In genomic region chr22:28810839-28811491, GRCh38 we compare ENCODE assay signal across 12 cellular contexts. TPM values are rescaled to one million over a fixed set of nuclear protein-coding genes. Genes with fewer than 3 reads are reported as not detected.
DNase-seq lines count a peak whose midpoint lies in the region; ATAC-seq and TF ChIP-seq lines count a peak whose summit lies in the region.
"Had no signal": no experiment of that assay in that cellular context is flagged by ENCODE, and none has a peak within 500 bp of the region (broad histone marks: within the 10 kb centered on the region; RNA-seq: fewer than 3 reads in every experiment).

No MANE protein-coding gene starts in this region.

- H3K27me3 ChIP-seq in CD4-positive, CD25-positive, alpha-beta regulatory T cell (ENCODE audit: control insufficient read depth, insufficient read depth, low read length), result no peaks in the 10 kb centered on the region
- H3K27me3 ChIP-seq in mucosa of rectum (ENCODE audit: control insufficient read depth in 2 of 2, insufficient read depth in 2 of 2, low read length in 2 of 2), result no peaks in the 10 kb centered on the region

- intact Hi-C loops in Calu3 (cut with micrococcal nuclease; ENCODE audit: unreplicated experiment), result no loop called here

- no peaks in the 10 kb centered on the region for H3K9me3 ChIP-seq in CD4-positive, CD25-positive, alpha-beta regulatory T cell (ENCODE audit: control insufficient read depth in 2 of 2, low read length in 2 of 2)
- H3K9me3 ChIP-seq in mucosa of rectum (ENCODE audit: control insufficient read depth in 2 of 2, low read length in 2 of 2), result no peaks in the 10 kb centered on the region

- H3K4me1 Mint-ChIP-seq in CD4-positive, CD25-positive, alpha-beta regulatory T cell, result peaks cover 18 to 54% (median 33%) of the 10 kb centered on the region in 4 donors
- H3K4me1 Mint-ChIP-seq in activated naive CD8-positive, alpha-beta T cell (ENCODE audit: low read depth), result peaks cover 80% of the 10 kb centered on the region
- peaks cover 16% of the 10 kb centered on the region for H3K4me1 Mint-ChIP-seq in Calu3 (ENCODE audit: low read depth, unreplicated experiment)

- peaks cover 22% of the 10 kb centered on the region for H3K36me3 Mint-ChIP-seq in CD4-positive, CD25-positive, alpha-beta regulatory T cell
- H3K36me3 Mint-ChIP-seq in activated naive CD8-positive, alpha-beta T cell, result peaks cover 7% of the 10 kb centered on the region
- H3K36me3 Mint-ChIP-seq in Calu3 (ENCODE audit: insufficient read depth, unreplicated experiment), result peaks cover 14% of the 10 kb centered on the region

- no TSS peak for BruUV-seq in Calu3 (replicated peaks; lab: Mats Ljungman, UMichigan)

- peak; percentile 23 to 48 for ATAC-seq in CD4-positive, CD25-positive, alpha-beta regulatory T cell (ENCODE audit: low read depth in 2 of 2)
- ATAC-seq in GM18870 (IDR thresholded peaks at IDR 0.05; ENCODE audit: unreplicated experiment), result no peak

- CTCF ChIA-PET in Calu3 (lab: Charles Lee), result no interaction called here

- DNase-seq in CD4-positive, CD25-positive, alpha-beta regulatory T cell, result peak in 1 of 3 donors; percentile 75
- peak; percentile 99 for DNase-seq in MV-4-11 (lab: John Stamatoyannopoulos, UW)
- no peak for DNase-seq in NCI-H345 treated with DMSO at 0.1 percent for 48 hours (lab: John Stamatoyannopoulos, UW; ENCODE audit: unreplicated experiment)
- DNase-seq in NCI-H1436 treated with DMSO at 0.1 percent for 48 hours (lab: John Stamatoyannopoulos, UW), result no peak
- DNase-seq in Calu3, result no peak
- DNase-seq: EL, H9, NCI-H1417 had no signal

- peak overlapping the region; percentile 76 to 91 (median 80) for H3K27ac Mint-ChIP-seq in CD4-positive, CD25-positive, alpha-beta regulatory T cell
- peak overlapping the region; percentile 83 for H3K27ac Mint-ChIP-seq in activated naive CD8-positive, alpha-beta T cell
- no peak overlapping the region for H3K27ac Mint-ChIP-seq in Calu3 (ENCODE audit: unreplicated experiment)
- H3K27ac Mint-ChIP-seq: H9 had no signal

- peaks cover 32% of the 10 kb centered on the region for H3K4me1 ChIP-seq in CD4-positive, CD25-positive, alpha-beta regulatory T cell (ENCODE audit: control insufficient read depth, insufficient read depth, low read length, poor library complexity, severe bottlenecking)
- H3K4me1 ChIP-seq in mucosa of rectum (ENCODE audit: control insufficient read depth in 2 of 2, insufficient read depth in 2 of 2, low read length in 2 of 2), result peaks cover 13 to 20% of the 10 kb centered on the region in 2 donors

- H3K9me3 Mint-ChIP-seq in CD4-positive, CD25-positive, alpha-beta regulatory T cell, result no peaks in the 10 kb centered on the region
- no peaks in the 10 kb centered on the region for H3K9me3 Mint-ChIP-seq in activated naive CD8-positive, alpha-beta T cell (ENCODE audit: low read depth)
- H3K9me3 Mint-ChIP-seq in Calu3 (ENCODE audit: low read depth, unreplicated experiment), result no peaks in the 10 kb centered on the region
- H3K9me3 Mint-ChIP-seq: H9 had no signal

- no peaks in the 10 kb centered on the region for H3K27me3 Mint-ChIP-seq in CD4-positive, CD25-positive, alpha-beta regulatory T cell
- H3K27me3 Mint-ChIP-seq in activated naive CD8-positive, alpha-beta T cell, result no peaks in the 10 kb centered on the region
- no peaks in the 10 kb centered on the region for H3K27me3 Mint-ChIP-seq in Calu3 (ENCODE audit: unreplicated experiment)

- H3K4me3 Mint-ChIP-seq in CD4-positive, CD25-positive, alpha-beta regulatory T cell, result peak overlapping the region; percentile 59 to 87 (median 86)
- peak overlapping the region; percentile 73 for H3K4me3 Mint-ChIP-seq in activated naive CD8-positive, alpha-beta T cell
- no peak overlapping the region for H3K4me3 Mint-ChIP-seq in Calu3 (ENCODE audit: low read depth, unreplicated experiment)
- H3K4me3 Mint-ChIP-seq: H9 had no signal

- TF ChIP-seq CTCF in Calu3 (IDR thresholded peaks at IDR 0.05; ENCODE audit: unreplicated experiment), result no peak

- H3K9ac ChIP-seq in mucosa of rectum (ENCODE audit: low read depth in 1 of 2, low read length in 2 of 2), result no peak overlapping the region

- peak overlapping the region; percentile 78 for H3K4me3 ChIP-seq in CD4-positive, CD25-positive, alpha-beta regulatory T cell (ENCODE audit: low read depth, low read length)
- H3K4me3 ChIP-seq in mucosa of rectum (ENCODE audit: low read length in 2 of 2), result peak overlapping the region in 1 of 2 donors; percentile 42
- H3K4me3 ChIP-seq: lung had no signal

- peaks cover 3% of the 10 kb centered on the region for H3K36me3 ChIP-seq in CD4-positive, CD25-positive, alpha-beta regulatory T cell (ENCODE audit: control insufficient read depth, insufficient read depth, low read length)
- no peaks in the 10 kb centered on the region for H3K36me3 ChIP-seq in mucosa of rectum (ENCODE audit: control insufficient read depth in 2 of 2, insufficient read depth in 2 of 2, low read length in 2 of 2)

- peak overlapping the region; percentile 64 for H3K27ac ChIP-seq in CD4-positive, CD25-positive, alpha-beta regulatory T cell (ENCODE audit: insufficient read depth, low read length, poor library complexity, severe bottlenecking)
- peak overlapping the region; percentile 35 to 43 for H3K27ac ChIP-seq in mucosa of rectum (ENCODE audit: low read depth in 2 of 2, low read length in 2 of 2)

RNA-seq across cellular contexts. Expression of gene XBP1, which starts 10.6 kb away (rescaled TPM):
- 139 TPM for total RNA-seq in CD4-positive, CD25-positive, alpha-beta regulatory T cell
- 100 to 1,000 TPM; 127 to 218 (median 158) TPM for polyA plus RNA-seq in CD4-positive, CD25-positive, alpha-beta regulatory T cell
- total RNA-seq in Calu3 (2022), result 179 and 192 TPM in 2 replicates

RNA-seq across cellular contexts. Expression of gene CCDC117, which starts 38.5 kb away (rescaled TPM):
- total RNA-seq in CD4-positive, CD25-positive, alpha-beta regulatory T cell, result 25.2 TPM
- polyA plus RNA-seq in CD4-positive, CD25-positive, alpha-beta regulatory T cell, result 10 to 100 TPM; 14.7 to 20.3 (median 15.9) TPM
- 25.4 and 27.0 TPM in 2 replicates for total RNA-seq in Calu3 (2022)
